12 cellular contexts compared by ENCODE assay signal in the genomic region with DNA sequence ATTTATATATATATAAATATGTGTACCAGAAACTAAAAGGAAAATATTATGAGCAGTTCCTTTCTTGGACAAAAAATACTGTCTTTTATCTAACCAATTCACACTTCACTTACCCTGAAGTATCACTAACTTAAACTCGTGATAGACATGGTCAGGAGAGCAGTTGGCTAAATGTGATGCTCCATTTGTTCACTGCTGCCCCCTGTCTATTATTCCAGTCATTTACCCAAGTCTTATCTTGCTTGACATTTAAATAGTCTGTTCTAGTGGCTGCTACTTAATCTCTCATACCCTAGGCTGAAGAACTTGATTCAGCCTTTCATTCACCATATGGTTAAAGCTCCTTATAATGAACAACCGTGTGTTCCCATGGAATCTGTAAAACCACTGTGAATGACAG.
DNase-seq lines count a peak whose midpoint lies in the region; ATAC-seq, FAIRE-seq and TF ChIP-seq lines count a peak whose summit lies in the region.
"Had no signal": no experiment of that assay in that cellular context is flagged by ENCODE, and none has a peak within 500 bp of the region (broad histone marks: within the 10 kb centered on the region; RNA-seq: fewer than 3 reads in every experiment).

No MANE protein-coding gene starts in this region.

- no peak overlapping the region for H2AFZ ChIP-seq in OCI-LY7 (ENCODE audit: low read length)

- FAIRE-seq in pancreas (lab: Jason Lieb, UNC) = no peak

- ATAC-seq in GM21447 (IDR thresholded peaks at IDR 0.05; ENCODE audit: unreplicated experiment) (no peak), HG03354 (IDR thresholded peaks at IDR 0.05; ENCODE audit: poor library complexity, severe bottlenecking, unreplicated experiment) (no peak), pancreas (no peak), GM18907 (IDR thresholded peaks at IDR 0.05; ENCODE audit: unreplicated experiment) (no peak)
- ATAC-seq: sciatic nerve had no signal

- 5 to 19% methylated on average over 2 of the region's 2 CpGs for WGBS in pancreas, 2 donors

- no peaks in the 10 kb centered on the region for H3K9me2 ChIP-seq in OCI-LY7 (ENCODE audit: insufficient read depth, low read length)

- peak; percentile 7 for DNase-seq in AG08396 (ENCODE audit: low spot score)
- DNase-seq in HEK293T (ENCODE audit: extremely low spot score) = peak; percentile 32
- peak; percentile 13 for DNase-seq in OCI-LY7 (ENCODE audit: low spot score)
- DNase-seq in epithelial cell of proximal tubule (ENCODE audit: low read depth) = no peak
- no peak for DNase-seq in pancreas
- DNase-seq: activated gamma-delta T cell, GOT3 had no signal

- H3K36me3 ChIP-seq in OCI-LY7 (ENCODE audit: insufficient read depth, low read length) (no peaks in the 10 kb centered on the region), pancreas (no peaks in the 10 kb centered on the region)
- H3K36me3 ChIP-seq: thoracic aorta had no signal

- peak; percentile 63 for TF ChIP-seq CTCF in OCI-LY7 (conservative IDR thresholded peaks at IDR 0.05; ENCODE audit: low read length)
- TF ChIP-seq CTCF in epithelial cell of proximal tubule (conservative IDR thresholded peaks at IDR 0.05; ENCODE audit: low read depth, low read length) = peak; percentile 24
- no peak for TF ChIP-seq CTCF in pancreas (IDR thresholded peaks at IDR 0.05)

- H3K9me3 ChIP-seq in OCI-LY7 (ENCODE audit: low read length) (no peaks in the 10 kb centered on the region), pancreas (no peaks in the 10 kb centered on the region)
- H3K9me3 ChIP-seq: thoracic aorta had no signal

- H3K4me1 ChIP-seq in OCI-LY7 (ENCODE audit: insufficient read depth, low read length, poor library complexity, severe bottlenecking) (no peaks in the 10 kb centered on the region), pancreas (no peaks in the 10 kb centered on the region)

- BruUV-seq in OCI-LY7 (replicated peaks; lab: Mats Ljungman, UMichigan) = no TSS peak

- no peaks in the 10 kb centered on the region for H3K79me2 ChIP-seq in OCI-LY7 (ENCODE audit: insufficient read depth, low read depth, low read length)

- H4K20me1 ChIP-seq in OCI-LY7 (ENCODE audit: insufficient read depth, low read length) = no peaks in the 10 kb centered on the region

- H3K4me3 ChIP-seq in OCI-LY7 (ENCODE audit: low read depth, low read length, poor library complexity, severe bottlenecking) = no peak overlapping the region
- H3K4me3 ChIP-seq in epithelial cell of proximal tubule (ENCODE audit: low read depth, low read length) = no peak overlapping the region
- no peak overlapping the region for H3K4me3 ChIP-seq in pancreas
- H3K4me3 ChIP-seq: thoracic aorta had no signal

- H3K27ac ChIP-seq in OCI-LY7 (ENCODE audit: low read depth, low read length, poor library complexity, severe bottlenecking) (no peak overlapping the region), pancreas (no peak overlapping the region)
- H3K27ac ChIP-seq: thoracic aorta had no signal

- CTCF ChIA-PET in HEK293T (lab: Yijun Ruan, JAX) (no interaction called here), OCI-LY7 (lab: Charles Lee; ENCODE audit: unreplicated experiment) (no interaction called here)

- no peaks in the 10 kb centered on the region for H3K27me3 ChIP-seq in pancreas

- intact Hi-C loops in OCI-LY7 (cut with micrococcal nuclease; ENCODE audit: unreplicated experiment) (no loop called here), pancreas (cut with DNase I) (no loop called here)

- no peak overlapping the region for H3K4me2 ChIP-seq in OCI-LY7 (ENCODE audit: low read length)

- POLR2A ChIA-PET in HEK293T (lab: Yijun Ruan, JAX) = no interaction called here
- POLR2A ChIA-PET in OCI-LY7 (lab: Charles Lee) = no interaction called here

TF ChIP-seq in HEK293T, 16 proteins besides CTCF, POLR2A, EP300 and RAD21:
- TF ChIP-seq, protein P1, sequence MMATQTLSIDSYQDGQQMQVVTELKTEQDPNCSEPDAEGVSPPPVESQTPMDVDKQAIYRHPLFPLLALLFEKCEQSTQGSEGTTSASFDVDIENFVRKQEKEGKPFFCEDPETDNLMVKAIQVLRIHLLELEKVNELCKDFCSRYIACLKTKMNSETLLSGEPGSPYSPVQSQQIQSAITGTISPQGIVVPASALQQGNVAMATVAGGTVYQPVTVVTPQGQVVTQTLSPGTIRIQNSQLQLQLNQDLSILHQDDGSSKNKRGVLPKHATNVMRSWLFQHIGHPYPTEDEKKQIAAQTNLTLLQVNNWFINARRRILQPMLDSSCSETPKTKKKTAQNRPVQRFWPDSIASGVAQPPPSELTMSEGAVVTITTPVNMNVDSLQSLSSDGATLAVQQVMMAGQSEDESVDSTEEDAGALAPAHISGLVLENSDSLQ (IDR thresholded peaks at IDR 0.05) = peak; percentile 38; the same call in 1 of the 2 replicates
- TF ChIP-seq L3MBTL2 (conservative IDR thresholded peaks at IDR 0.05) = no peak

Comparison
In these comparisons a context has a peak if more than half of its experiments do, and no peak if none do; other contexts are left out.
1. DNase-seq: peak in AG08396 (single experiment), HEK293T (single experiment) and OCI-LY7 (single experiment); none in epithelial cell of proximal tubule (single experiment) and pancreas (0 of 6).
2. CTCF ChIP-seq: peak in OCI-LY7 (single experiment) and epithelial cell of proximal tubule (single experiment); none in pancreas (0 of 4).